ENCODE assay signal across 8 cellular contexts in genomic region chr9:35814841-35815543, GRCh38. TPM values are rescaled to one million over a fixed set of nuclear protein-coding genes. Genes with fewer than 3 reads are reported as not detected.
A peak's percentile ranks its signal among the peaks of the same experiment; 100 is the strongest.
DNase-seq lines count a peak whose midpoint lies in the region; ATAC-seq, FAIRE-seq and TF ChIP-seq lines count a peak whose summit lies in the region.

Gene HINT2 (minus strand): TSS chr9:35815042. CDS start chr9:35814979, 63 bp downstream.

- H3K36me3 ChIP-seq in bronchial epithelial cell (ENCODE audit: control insufficient read depth, insufficient read depth, low read length) (no peaks in the 10 kb centered on the region), small intestine (ENCODE audit: control insufficient read depth in 2 of 2, insufficient read depth in 2 of 2, low read length in 2 of 2) (no peaks in the 10 kb centered on the region)

- no peaks in the 10 kb centered on the region for H3K9me3 ChIP-seq in small intestine (ENCODE audit: control insufficient read depth, low read depth)

- TF ChIP-seq CTCF in AG04449 (IDR thresholded peaks at IDR 0.05; ENCODE audit: insufficient read depth, low read length, missing control alignments), result no peak
- no peak for TF ChIP-seq CTCF in WI38 (IDR thresholded peaks at IDR 0.05; ENCODE audit: low read depth, low read length)
- TF ChIP-seq CTCF in bronchial epithelial cell (IDR thresholded peaks at IDR 0.05; ENCODE audit: insufficient read depth, low read length, severe bottlenecking), result no peak

- DNase-seq in AG04449 (ENCODE audit: low read depth, low spot score), result peak; percentile 94
- DNase-seq in NCI-H2227 treated with DMSO at 0.1 percent for 48 hours (lab: John Stamatoyannopoulos, UW), result peak; percentile 98
- peak; percentile 97 for DNase-seq in bronchial epithelial cell (ENCODE audit: low read depth)
- peak; percentile 92 for DNase-seq in iPS-NIHi11 (ENCODE audit: low spot score)
- peak; percentile 99 for DNase-seq in small intestine

- POLR2A ChIA-PET in AG04449 (lab: Yijun Ruan, JAX), result interaction anchor here (1.1 to 1.2 kb wide), 2 partner anchors 16 to 87 kb away, joined by 4 to 5 read pairs; no protein-coding TSS in a partner anchor

- H3K27ac ChIP-seq in small intestine (ENCODE audit: low read depth in 1 of 2, low read length in 1 of 2), result peak within 1 kb of the TSS; percentile 92 to 98

- H3K27me3 ChIP-seq in bronchial epithelial cell (ENCODE audit: control insufficient read depth, insufficient read depth, low read length), result no peaks in the 10 kb centered on the region
- no peaks in the 10 kb centered on the region for H3K27me3 ChIP-seq in small intestine (ENCODE audit: control insufficient read depth in 2 of 2, insufficient read depth in 2 of 2, low read length in 2 of 2)

- peaks cover 6 to 10% of the 10 kb centered on the region in 2 donors for H3K4me1 ChIP-seq in small intestine (ENCODE audit: control insufficient read depth in 2 of 2, insufficient read depth in 1 of 2, low read depth in 1 of 2, low read length in 1 of 2)

- FAIRE-seq in bronchial epithelial cell (lab: Jason Lieb, UNC) (no peak), small intestine (lab: Jason Lieb, UNC) (peak; percentile 96)

- CTCF ChIA-PET in AG04449 (lab: Yijun Ruan, JAX), result interaction anchor here (0.6 to 17.0 kb wide), 18 partner anchors 9 to 217 kb away, joined by 3 to 201 read pairs (median 4); partner anchors contain the start of genes CCDC107, HRCT1, NPR2 and RMRP

- ATAC-seq in GM18907 (IDR thresholded peaks at IDR 0.05; ENCODE audit: unreplicated experiment), result peak; percentile 73
- peak; percentile 67 for ATAC-seq in HG03159 (IDR thresholded peaks at IDR 0.05; ENCODE audit: unreplicated experiment)

- H3K4me3 ChIP-seq in AG04449 (ENCODE audit: low read depth, low read length) (peak within 1 kb of the TSS; percentile 87), WI38 (ENCODE audit: low read depth, low read length) (peak within 1 kb of the TSS; percentile 81), bronchial epithelial cell (ENCODE audit: low read depth, low read length) (peak within 1 kb of the TSS; percentile 61), small intestine (ENCODE audit: low read depth in 1 of 2, low read length in 2 of 2) (peak within 1 kb of the TSS; percentile 71 to 88)

- 0% methylated on average over 41 to 52 of the region's 52 CpGs for WGBS in small intestine, 3 donors

RNA-seq across cellular contexts. Expression of gene HINT2, which starts in this region (rescaled TPM):
- 22.6 and 22.7 TPM in 2 replicates for total RNA-seq in bronchial epithelial cell
- 100 to 1,000 TPM in 2 of 3 donors, 10 to 100 TPM in 1; 83.4 to 138 (median 104) TPM for polyA plus RNA-seq in small intestine

Comparison
In these comparisons a context has a peak if more than half of its experiments do, and no peak if none do; other contexts are left out.
1. Peak in every context shown above with its lines: DNase-seq, ATAC-seq, H3K4me3 ChIP-seq and H3K27ac ChIP-seq.